8 cellular contexts compared by ENCODE assay signal in genomic region chr1:65308781-65309316, GRCh38. TPM values are rescaled to one million over a fixed set of nuclear protein-coding genes. Genes with fewer than 3 reads are reported as not detected.
DNase-seq lines count a peak whose midpoint lies in the region; ATAC-seq and TF ChIP-seq lines count a peak whose summit lies in the region.

No MANE protein-coding gene starts in this region.

- H3K4me3 ChIP-seq in epithelial cell of proximal tubule (ENCODE audit: low read depth, low read length) (peak overlapping the region; percentile 65), psoas muscle (peak overlapping the region; percentile 49)

- TF ChIP-seq CTCF in epithelial cell of proximal tubule (conservative IDR thresholded peaks at IDR 0.05; ENCODE audit: low read depth, low read length) (no peak), psoas muscle (IDR thresholded peaks at IDR 0.05) (no peak)
- no peak for TF ChIP-seq CTCF in activated CD8-positive, alpha-beta T cell treated with anti-CD3 and anti-CD28 coated beads for 36 hours (IDR thresholded peaks at IDR 0.05)

- ATAC-seq in psoas muscle = no peak
- no peak for ATAC-seq in activated CD8-positive, alpha-beta T cell treated with anti-CD3 and anti-CD28 coated beads for 36 hours
- no peak for ATAC-seq in HG03342 (IDR thresholded peaks at IDR 0.05; ENCODE audit: unreplicated experiment)

- H3K27ac ChIP-seq in psoas muscle = no peak overlapping the region

- peaks cover 0 to 44% (median 2%) of the 10 kb centered on the region in 3 donors for H3K27me3 ChIP-seq in psoas muscle (ENCODE audit: insufficient read depth in 3 of 3, low read length in 2 of 3)

- H3K4me3 Mint-ChIP-seq in activated CD8-positive, alpha-beta T cell treated with anti-CD3 and anti-CD28 coated beads for 36 hours = no peak overlapping the region

- POLR2A ChIA-PET in activated CD8-positive, alpha-beta T cell treated with anti-CD3 and anti-CD28 coated beads for 36 hours (lab: Charles Lee) = interaction anchor here (1.4 kb wide), 1 partner anchor 12 kb away, joined by 3 read pairs; no protein-coding TSS in a partner anchor

- peak; percentile 5 for DNase-seq in ELR (ENCODE audit: low read depth)
- DNase-seq in NCI-H748 (lab: John Stamatoyannopoulos, UW; ENCODE audit: unreplicated experiment) = peak; percentile 50
- no peak for DNase-seq in epithelial cell of proximal tubule (ENCODE audit: low read depth)
- DNase-seq in psoas muscle = no peak
- no peak for DNase-seq in activated CD8-positive, alpha-beta T cell treated with anti-CD3 and anti-CD28 coated beads for 36 hours
- DNase-seq in stimulated activated naive CD4-positive, alpha-beta T cell (lab: John Stamatoyannopoulos, UW) = no peak
- DNase-seq in RKO (ENCODE audit: low spot score) = no peak

- H3K36me3 ChIP-seq in psoas muscle (ENCODE audit: insufficient read depth in 1 of 2, low read depth in 1 of 2) = no peaks in the 10 kb centered on the region

- CTCF ChIA-PET in activated CD8-positive, alpha-beta T cell treated with anti-CD3 and anti-CD28 coated beads for 36 hours (lab: Charles Lee) = interaction anchor here (1.0 kb wide), 1 partner anchor 16 kb away, joined by 3 read pairs; no protein-coding TSS in a partner anchor

- no peaks in the 10 kb centered on the region for H3K9me3 Mint-ChIP-seq in activated CD8-positive, alpha-beta T cell treated with anti-CD3 and anti-CD28 coated beads for 36 hours

- H3K36me3 Mint-ChIP-seq in activated CD8-positive, alpha-beta T cell treated with anti-CD3 and anti-CD28 coated beads for 36 hours (ENCODE audit: low read depth) = no peaks in the 10 kb centered on the region

- no peak overlapping the region for H3K27ac Mint-ChIP-seq in activated CD8-positive, alpha-beta T cell treated with anti-CD3 and anti-CD28 coated beads for 36 hours

- no peaks in the 10 kb centered on the region for H3K9me3 ChIP-seq in psoas muscle

- 4 to 6% (median 5%) methylated on average over 17 to 22 of the region's 22 CpGs for WGBS in psoas muscle, 3 donors

- no peaks in the 10 kb centered on the region for H3K4me1 ChIP-seq in psoas muscle

- peaks cover 46% of the 10 kb centered on the region for H3K27me3 Mint-ChIP-seq in activated CD8-positive, alpha-beta T cell treated with anti-CD3 and anti-CD28 coated beads for 36 hours

- peaks cover 3% of the 10 kb centered on the region for H3K4me1 Mint-ChIP-seq in activated CD8-positive, alpha-beta T cell treated with anti-CD3 and anti-CD28 coated beads for 36 hours (ENCODE audit: low read depth)

- intact Hi-C loops in psoas muscle (cut with DNase I) = no loop called here
- intact Hi-C loops in activated CD8-positive, alpha-beta T cell treated with anti-CD3 and anti-CD28 coated beads for 36 hours (cut with micrococcal nuclease) = no loop called here

RNA-seq across cellular contexts. Expression of gene DNAJC6, which starts 0.5 kb away (rescaled TPM):
- total RNA-seq in epithelial cell of proximal tubule = 6.9 and 14.3 TPM in 2 replicates
- total RNA-seq in psoas muscle = 1 to 10 TPM in 2 of 4 donors, under 1 TPM in 2; 0.46 to 2.2 (median 1.1) TPM
- polyA plus RNA-seq in psoas muscle = under 1 TPM; 0.09 to 0.23 (median 0.20) TPM
- 1 to 10 TPM; 2.1 to 2.2 TPM for total RNA-seq in activated CD8-positive, alpha-beta T cell treated with anti-CD3 and anti-CD28 coated beads for 36 hours

Comparison
In these comparisons a context has a peak if more than half of its experiments do, and no peak if none do; other contexts are left out.
1. DNase-seq: peak in ELR (single experiment) and NCI-H748 (single experiment); none in epithelial cell of proximal tubule (single experiment), psoas muscle (0 of 2), activated CD8-positive, alpha-beta T cell treated with anti-CD3 and anti-CD28 coated beads for 36 hours (single experiment), stimulated activated naive CD4-positive, alpha-beta T cell (0 of 6) and RKO (single experiment).